Comparison of ENCODE assay signal across 8 cellular contexts in the genomic region with DNA sequence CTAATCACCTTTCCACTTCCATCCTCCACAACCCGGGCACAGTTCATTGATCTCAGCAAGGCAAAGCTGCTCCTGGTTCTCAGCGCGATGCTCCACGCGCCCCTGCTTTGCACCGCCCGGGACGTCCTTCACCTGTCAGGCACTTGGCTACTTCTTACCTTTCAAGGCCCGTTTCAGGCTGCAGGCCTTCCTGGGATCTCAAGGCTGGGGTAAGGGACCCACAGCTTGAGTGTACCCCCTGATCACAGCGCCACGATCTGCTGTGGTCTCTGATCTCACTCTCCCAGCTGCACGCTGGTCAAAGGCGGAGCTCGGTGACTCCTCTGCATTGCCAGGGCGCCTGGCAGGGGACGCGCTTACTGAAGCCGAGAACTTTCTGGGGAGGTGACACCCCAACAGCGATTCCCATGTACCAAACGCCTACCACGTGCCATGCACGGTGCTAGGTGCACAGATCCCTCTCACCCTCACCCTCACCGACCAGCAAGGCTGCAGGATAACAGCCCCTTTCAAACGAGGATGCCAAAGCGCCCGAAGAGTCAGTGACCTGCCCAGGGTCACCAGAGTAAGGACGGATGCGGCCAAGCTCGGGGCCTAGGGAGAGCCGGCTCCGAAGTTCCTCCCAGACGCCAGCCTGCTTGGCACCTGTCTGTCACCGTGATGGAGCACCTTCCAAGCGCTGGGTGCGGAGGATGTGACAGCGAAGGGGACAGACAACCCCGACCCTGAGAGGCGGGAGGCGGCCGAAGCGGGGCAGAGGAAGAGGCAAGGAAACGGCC. TPM values are rescaled to one million over a fixed set of nuclear protein-coding genes. Genes with fewer than 3 reads are reported as not detected.
DNase-seq lines count a peak whose midpoint lies in the region; ATAC-seq lines count a peak whose summit lies in the region.

No MANE protein-coding gene starts in this region.

- H3K27ac ChIP-seq in naive thymus-derived CD4-positive, alpha-beta T cell (ENCODE audit: low read depth, low read length), result peak overlapping the region; percentile 84

- H3K9me3 Mint-ChIP-seq in naive thymus-derived CD4-positive, alpha-beta T cell, result no peaks in the 10 kb centered on the region

- H3K36me3 Mint-ChIP-seq in naive thymus-derived CD4-positive, alpha-beta T cell, result peaks cover 0 to 9% (median 6%) of the 10 kb centered on the region in 5 donors

- peaks cover 22 to 24% of the 10 kb centered on the region in 2 donors for H3K4me1 ChIP-seq in naive thymus-derived CD4-positive, alpha-beta T cell (ENCODE audit: control insufficient read depth in 2 of 2, insufficient read depth in 2 of 2, low read length in 2 of 2)

- DNase-seq in NOMO-1 treated with DMSO at 0.1 percent for 48 hours (lab: John Stamatoyannopoulos, UW; ENCODE audit: unreplicated experiment), result peak; percentile 35
- DNase-seq in NOMO-1 treated with dmso at 0.1 percent for 144 hours (lab: John Stamatoyannopoulos, UW; ENCODE audit: unreplicated experiment), result no peak
- DNase-seq in NCI-H2171 (lab: John Stamatoyannopoulos, UW), result peak; percentile 55
- peak; percentile 59 for DNase-seq in activated T-cell treated with anti-CD3 and anti-CD28 coated beads, Interleukin-2, amount 50 U/mL, for 1 hour
- DNase-seq in fibroblast of gingiva (ENCODE audit: low read depth), result peak; percentile 17
- peak; percentile 17 to 56 (median 40) for DNase-seq in naive thymus-derived CD4-positive, alpha-beta T cell
- DNase-seq in stimulated activated naive CD4-positive, alpha-beta T cell (lab: John Stamatoyannopoulos, UW), result peak in 5 of 6 experiments; percentile 20 to 57 (median 28)

- peak overlapping the region in 5 of 10 donors; percentile 87 to 95 (median 92) for H3K4me3 Mint-ChIP-seq in naive thymus-derived CD4-positive, alpha-beta T cell

- no peaks in the 10 kb centered on the region for H3K27me3 ChIP-seq in naive thymus-derived CD4-positive, alpha-beta T cell (ENCODE audit: control insufficient read depth in 2 of 2, insufficient read depth in 2 of 2, low read length in 2 of 2)

- peaks cover 0 to 8% (median 0%) of the 10 kb centered on the region in 3 experiments for H3K36me3 ChIP-seq in naive thymus-derived CD4-positive, alpha-beta T cell (ENCODE audit: control insufficient read depth in 2 of 3, insufficient read depth in 3 of 3, low read length in 3 of 3)

- ATAC-seq in HG02885 (IDR thresholded peaks at IDR 0.05; ENCODE audit: poor library complexity, unreplicated experiment), result peak; percentile 18
- ATAC-seq in naive thymus-derived CD4-positive, alpha-beta T cell, result peak; percentile 19

- H3K4me3 ChIP-seq in naive thymus-derived CD4-positive, alpha-beta T cell (ENCODE audit: low read length), result peak overlapping the region; percentile 90

- peak overlapping the region in 8 of 9 donors; percentile 62 to 93 (median 88) for H3K27ac Mint-ChIP-seq in naive thymus-derived CD4-positive, alpha-beta T cell

- CTCF ChIA-PET in naive thymus-derived CD4-positive, alpha-beta T cell (lab: Charles Lee), result no interaction called here

- intact Hi-C loops in naive thymus-derived CD4-positive, alpha-beta T cell (cut with micrococcal nuclease), result loop anchor here (1.0 to 10.0 kb wide), 15 partner anchors 52 to 1732 kb away; a partner anchor contains a TSS

- no peaks in the 10 kb centered on the region for H3K27me3 Mint-ChIP-seq in naive thymus-derived CD4-positive, alpha-beta T cell

- no peaks in the 10 kb centered on the region for H3K9me3 ChIP-seq in naive thymus-derived CD4-positive, alpha-beta T cell (ENCODE audit: control insufficient read depth in 2 of 3, low read length in 3 of 3)

- POLR2A ChIA-PET in naive thymus-derived CD4-positive, alpha-beta T cell (lab: Charles Lee), result interaction anchor here (0.5 to 2.1 kb wide), 6 partner anchors 48 to 741 kb away, joined by 3 to 11 read pairs (median 6); a partner anchor contains a TSS

- H3K4me1 Mint-ChIP-seq in naive thymus-derived CD4-positive, alpha-beta T cell, result peaks cover 20 to 45% (median 32%) of the 10 kb centered on the region in 7 donors

RNA-seq across cellular contexts. Expression of a gene that starts 0.8 kb away (rescaled TPM):
- 100 to 1,000 TPM in 1 of 5 experiments, 10 to 100 TPM in 4; 45.1 to 107 (median 54.3) TPM for total RNA-seq in naive thymus-derived CD4-positive, alpha-beta T cell
- 100 to 1,000 TPM; 109 to 123 TPM for polyA plus RNA-seq in naive thymus-derived CD4-positive, alpha-beta T cell

RNA-seq across cellular contexts. Expression of a gene that starts 0.9 kb away (rescaled TPM):
- 10 to 100 TPM; 18.0 to 47.8 (median 21.7) TPM for total RNA-seq in naive thymus-derived CD4-positive, alpha-beta T cell
- polyA plus RNA-seq in naive thymus-derived CD4-positive, alpha-beta T cell, result 10 to 100 TPM; 22.2 to 27.7 TPM

RNA-seq across cellular contexts. Expression of a gene that starts 51.8 kb away (rescaled TPM):
- total RNA-seq in naive thymus-derived CD4-positive, alpha-beta T cell, result 10 to 100 TPM; 43.9 to 62.7 (median 49.7) TPM
- polyA plus RNA-seq in naive thymus-derived CD4-positive, alpha-beta T cell, result 10 to 100 TPM; 74.4 to 77.5 TPM
